In genomic region chr2:18519991-18520604, GRCh38 we compare ENCODE assay signal across 11 cellular contexts. TPM values are rescaled to one million over a fixed set of nuclear protein-coding genes. Genes with fewer than 3 reads are reported as not detected.
A peak's percentile ranks its signal among the peaks of the same experiment; 100 is the strongest.
DNase-seq lines count a peak whose midpoint lies in the region; ATAC-seq and TF ChIP-seq lines count a peak whose summit lies in the region.
"Had no signal": no experiment of that assay in that cellular context is flagged by ENCODE, and none has a peak within 500 bp of the region (broad histone marks: within the 10 kb centered on the region; RNA-seq: fewer than 3 reads in every experiment).

No MANE protein-coding gene starts in this region.

- H3K9me3 ChIP-seq in fibroblast of lung (ENCODE audit: control insufficient read depth, insufficient read depth, low read depth, low read length) (no peaks in the 10 kb centered on the region), skeletal muscle tissue (ENCODE audit: control insufficient read depth in 3 of 3, low read length in 3 of 3) (no peaks in the 10 kb centered on the region)
- H3K9me3 ChIP-seq: colonic mucosa, lower lobe of right lung, upper lobe of right lung had no signal

- H3K4me3 ChIP-seq in fibroblast of lung (replicated peaks in 1 of 4; ENCODE audit: control extremely low read depth in 1 of 4, insufficient read depth in 1 of 4, low read depth in 3 of 4, low read length in 4 of 4): no peak overlapping the region
- H3K4me3 ChIP-seq in skeletal muscle tissue (ENCODE audit: low read length in 3 of 3): peak overlapping the region in 2 of 3 donors; percentile 13 to 52
- H3K4me3 ChIP-seq: colonic mucosa, lower lobe of right lung, upper lobe of right lung had no signal

- H3K79me2 ChIP-seq in fibroblast of lung (ENCODE audit: control insufficient read depth, insufficient read depth, low read length): no peaks in the 10 kb centered on the region

- no peaks in the 10 kb centered on the region for H4K20me1 ChIP-seq in fibroblast of lung (ENCODE audit: control insufficient read depth, extremely low read depth, insufficient read depth, low read length)

- H3K27ac ChIP-seq in fibroblast of lung (ENCODE audit: insufficient read depth, low read length) (no peak overlapping the region), skeletal muscle tissue (ENCODE audit: low read depth, low read length) (peak overlapping the region; percentile 27)
- H3K27ac ChIP-seq: colonic mucosa, lower lobe of right lung, upper lobe of right lung had no signal

- H3K27me3 ChIP-seq in fibroblast of lung (ENCODE audit: control insufficient read depth, insufficient read depth, low read length) (no peaks in the 10 kb centered on the region), skeletal muscle tissue (ENCODE audit: control insufficient read depth in 3 of 3, insufficient read depth in 3 of 3, low read length in 3 of 3) (no peaks in the 10 kb centered on the region)
- H3K27me3 ChIP-seq: colonic mucosa, upper lobe of right lung had no signal

- H2AFZ ChIP-seq in fibroblast of lung (ENCODE audit: low read length): no peak overlapping the region

- no peak for TF ChIP-seq CTCF in fibroblast of lung (conservative IDR thresholded peaks at IDR 0.05 in 1 of 2, IDR thresholded peaks at IDR 0.05 in 1 of 2; ENCODE audit: low read depth in 1 of 2, low read length in 2 of 2)

- peaks cover 12% of the 10 kb centered on the region for H3K4me1 ChIP-seq in fibroblast of lung (ENCODE audit: control insufficient read depth, extremely low read depth, insufficient read depth, low read length)
- H3K4me1 ChIP-seq in skeletal muscle tissue (ENCODE audit: control insufficient read depth in 3 of 3, insufficient read depth in 3 of 3, low read length in 3 of 3): peaks cover 22 to 29% (median 22%) of the 10 kb centered on the region in 3 donors
- H3K4me1 ChIP-seq: colonic mucosa, lower lobe of right lung had no signal

- DNase-seq in fibroblast of lung (ENCODE audit: low read depth in 2 of 2) (no peak), NCI-H2081 treated with DMSO at 0.1 percent for 48 hours (lab: John Stamatoyannopoulos, UW) (no peak), OCI-M1 (lab: John Stamatoyannopoulos, UW) (no peak)
- no peak for DNase-seq in activated CD4-positive, CD25-positive, alpha-beta regulatory T cell (lab: John Stamatoyannopoulos, UW)

- H3K9ac ChIP-seq in fibroblast of lung (ENCODE audit: insufficient read depth, low read length): no peak overlapping the region
- H3K9ac ChIP-seq in skeletal muscle tissue (ENCODE audit: low read depth in 1 of 3, low read length in 3 of 3): peak overlapping the region in 1 of 3 donors; percentile 68

- ATAC-seq in GM21360 (IDR thresholded peaks at IDR 0.05; ENCODE audit: unreplicated experiment) (peak; percentile 13), HG02870 (IDR thresholded peaks at IDR 0.05; ENCODE audit: unreplicated experiment) (peak; percentile 4), GM18519 (IDR thresholded peaks at IDR 0.05; ENCODE audit: low FRiP score, unreplicated experiment) (no peak)

- no peaks in the 10 kb centered on the region for H3K36me3 ChIP-seq in fibroblast of lung (ENCODE audit: control insufficient read depth, insufficient read depth, low read length)
- no peaks in the 10 kb centered on the region for H3K36me3 ChIP-seq in skeletal muscle tissue (ENCODE audit: control insufficient read depth in 3 of 3, insufficient read depth in 3 of 3, low read length in 3 of 3)
- H3K36me3 ChIP-seq: colonic mucosa, lower lobe of right lung, upper lobe of right lung had no signal

- peak overlapping the region; percentile 4 for H3K4me2 ChIP-seq in fibroblast of lung (ENCODE audit: extremely low read depth, insufficient read depth, low read length)

RNA-seq across cellular contexts. Expression of gene RDH14, which starts 40.4 kb away (rescaled TPM):
- total RNA-seq in fibroblast of lung (26.6 and 26.7 TPM in 2 replicates), skeletal muscle tissue (23.0 TPM)
- 17.6 and 28.6 TPM in 2 replicates for polyA plus RNA-seq in fibroblast of lung
- 12.8 and 19.3 TPM in 2 replicates for polyA plus RNA-seq in fibroblast of lung (2012)
- 1.5 and 1.7 TPM in 2 replicates for polyA minus RNA-seq in fibroblast of lung (ENCODE audit: low replicate concordance)

Comparison
In these comparisons a context has a peak if more than half of its experiments do, and no peak if none do; other contexts are left out.
1. H3K4me3 ChIP-seq: peak in skeletal muscle tissue (2 of 3); none in fibroblast of lung (0 of 4).